ENCODE assay signal across 5 cellular contexts in genomic region chr1:865633-866032, GRCh38. TPM values are rescaled to one million over a fixed set of nuclear protein-coding genes. Genes with fewer than 3 reads are reported as not detected.
"Had no signal": no experiment of that assay in that cellular context is flagged by ENCODE, and none has a peak within 500 bp of the region (broad histone marks: within the 10 kb centered on the region; RNA-seq: fewer than 3 reads in every experiment).

No MANE protein-coding gene starts in this region.

RNA-seq across cellular contexts. Expression of gene SAMD11, which starts 58.1 kb away (rescaled TPM):
- total RNA-seq: activated CD4-positive, alpha-beta T cell treated with anti-CD3 and anti-CD28 coated beads, Interleukin-2, amount 10 ng/mL, durations not matched to agents 24 days and 14 days; activated CD8-positive, alpha-beta T cell treated with anti-CD3 and anti-CD28 coated beads for 36 hours; activated naive CD8-positive, alpha-beta T cell treated with anti-CD3 and anti-CD28 coated beads for 36 hours; activated T-helper 17 cell treated with anti-CD3 and anti-CD28 coated beads, Interleukin-2, amount 50 U/mL, for 72 hours; naive thymus-derived CD8-positive, alpha-beta T cell had no signal
